38 cellular contexts compared by ENCODE assay signal in the genomic region with DNA sequence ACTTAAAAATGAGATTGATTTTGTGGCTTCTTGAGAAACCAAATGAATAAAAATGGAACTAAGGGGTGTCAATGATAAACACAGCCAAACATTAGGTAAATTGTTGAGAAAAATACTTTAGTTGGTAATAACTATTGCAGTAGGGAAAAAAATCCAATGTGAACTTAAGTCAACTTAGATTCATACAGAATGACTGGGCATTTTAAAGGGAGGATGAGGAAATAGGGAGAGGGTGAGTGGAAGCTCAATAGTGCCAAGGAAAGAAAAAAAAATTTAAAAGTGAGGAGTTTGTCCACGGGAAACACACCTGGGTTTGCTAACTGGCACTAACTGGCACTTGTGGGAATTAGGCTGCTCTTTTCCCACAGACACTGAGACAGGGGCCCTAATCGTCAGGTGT. TPM values are rescaled to one million over a fixed set of nuclear protein-coding genes. Genes with fewer than 3 reads are reported as not detected.
"Had no signal": no experiment of that assay in that cellular context is flagged by ENCODE, and none has a peak within 500 bp of the region (broad histone marks: within the 10 kb centered on the region; RNA-seq: fewer than 3 reads in every experiment).

No MANE protein-coding gene starts in this region.

- H3K36me3 ChIP-seq: neutrophil, pancreas, prostate gland, spleen, suprapubic skin, tibial artery, upper lobe of left lung, vagina had no signal

- H3K9me3 ChIP-seq: neutrophil, pancreas, prostate gland, suprapubic skin, testis, tibial artery, upper lobe of left lung, vagina had no signal

- H3K27me3 ChIP-seq: neutrophil, pancreas, spleen, suprapubic skin, testis, tibial artery, upper lobe of left lung, vagina had no signal

- H3K4me2 ChIP-seq: smooth muscle cell had no signal

- H3K4me1 ChIP-seq: prostate gland, spleen, suprapubic skin, testis, tibial artery, upper lobe of left lung, vagina had no signal

- H3K4me3 ChIP-seq: pancreas, prostate gland, skin epidermis, smooth muscle cell, spleen, suprapubic skin, testis, tibial artery, upper lobe of left lung, vagina had no signal

- H3K27ac ChIP-seq: neutrophil, pancreas, prostate gland, skin epidermis, spleen, suprapubic skin, testis, tibial artery, upper lobe of left lung, vagina had no signal

- ATAC-seq: naive thymus-derived CD8-positive, alpha-beta T cell; natural killer cell treated with Interleukin-12 subunit alpha and Interleukin-12 subunit beta and Interleukin-15 and Interleukin-18, amount 100 ng/mL, for 72 hours; right cardiac atrium; sciatic nerve; stimulated activated memory B cell treated with anti-CD40 and anti-IgM and Interleukin-4, amounts not matched to agents 10 μg/mL and 1 μg/mL and 100 μg/mL, for 72 hours; stimulated activated naive CD8-positive, alpha-beta T cell treated with anti-CD3 and anti-CD28 coated beads, Interleukin-15, amount 100 ng/mL, for 72 hours; stimulated activated naive CD8-positive, alpha-beta T cell treated with anti-CD3 and anti-CD28 coated beads, Interleukin-15, Interleukin-2, amounts not matched to agents 100 U/mL and 50 U/mL, for 24 hours had no signal

- FAIRE-seq: pancreas, urothelium cell line had no signal

- DNase-seq: naive B cell; naive thymus-derived CD8-positive, alpha-beta T cell; nephron progenitor cell; nucleus accumbens; pancreas; retina; right cardiac atrium; spleen; stimulated activated CD4-positive, alpha-beta T cell treated with anti-CD3 and anti-CD28 coated beads, Interleukin-12 subunit alpha, Interleukin-12 subunit beta, amount 100 ng/mL, for 4 hours; stimulated activated CD4-positive, alpha-beta T cell treated with anti-CD3 and anti-CD28 coated beads, Interleukin-1b, Interleukin-23, amount 100 ng/mL, for 48 hours; stimulated activated CD4-positive, alpha-beta T cell treated with anti-CD3 and anti-CD28 coated beads, Interleukin-4, amount 100 ng/mL, for 1 hour; stimulated activated CD4-positive, alpha-beta T cell treated with anti-CD3 and anti-CD28 coated beads, Interleukin-4, amount 100 ng/mL, for 4 hours; stimulated activated CD8-positive, alpha-beta memory T cell treated with anti-CD3 and anti-CD28 coated beads, Interleukin-4, amount 100 ng/mL, for 48 hours; stimulated activated naive CD4-positive, alpha-beta T cell; stimulated activated naive CD8-positive, alpha-beta T cell treated with anti-CD3 and anti-CD28 coated beads, Interleukin-15, amount 100 ng/mL, for 72 hours; stimulated activated naive CD8-positive, alpha-beta T cell treated with anti-CD3 and anti-CD28 coated beads, Interleukin-15, Interleukin-2, amounts not matched to agents 100 U/mL and 50 U/mL, for 24 hours; substantia nigra; testis; tibial artery; trophoblast cell; upper lobe of left lung had no signal

RNA-seq across cellular contexts. Expression of gene PGK2, which starts 26.2 kb away (rescaled TPM):
- total RNA-seq: naive thymus-derived CD8-positive, alpha-beta T cell; natural killer cell treated with Interleukin-12 subunit alpha and Interleukin-12 subunit beta and Interleukin-15 and Interleukin-18, amount 100 ng/mL, for 72 hours; neural crest cell; omental fat pad; osteocyte; pancreas; posterior vena cava; pulmonary artery endothelial cell; right cardiac atrium; sciatic nerve; spleen; suprapubic skin; upper lobe of left lung; vagina had no signal
- polyA plus RNA-seq: naive thymus-derived CD8-positive, alpha-beta T cell; pancreas; right cardiac atrium; smooth muscle cell; spleen; thymus had no signal

RNA-seq across cellular contexts. Expression of gene CRISP1, which starts 53.1 kb away (rescaled TPM):
- total RNA-seq: naive thymus-derived CD8-positive, alpha-beta T cell; natural killer cell treated with Interleukin-12 subunit alpha and Interleukin-12 subunit beta and Interleukin-15 and Interleukin-18, amount 100 ng/mL, for 72 hours; neural crest cell; omental fat pad; osteocyte; pancreas; posterior vena cava; prostate gland; pulmonary artery endothelial cell; right cardiac atrium; sciatic nerve; smooth muscle cell; spleen; suprapubic skin; upper lobe of left lung; ureter; vagina had no signal
- polyA plus RNA-seq: naive thymus-derived CD8-positive, alpha-beta T cell; pancreas; right cardiac atrium; smooth muscle cell; spleen had no signal
